In genomic region chr10:106511917-106512316, GRCh38 we compare ENCODE assay signal across 26 cellular contexts.
"Had no signal": no experiment of that assay in that cellular context is flagged by ENCODE, and none has a peak within 500 bp of the region (broad histone marks: within the 10 kb centered on the region; RNA-seq: fewer than 3 reads in every experiment).

No MANE protein-coding gene starts in this region.

- DNase-seq: colonic mucosa; cortex of kidney; dermis blood vessel endothelial cell; dorsolateral prefrontal cortex; effector CD4-positive, alpha-beta T cell; effector CD8-positive, alpha-beta T cell; effector memory CD8-positive, alpha-beta T cell; endodermal cell; erythroblast; esophagus squamous epithelium; foreskin fibroblast; foreskin keratinocyte; foreskin melanocyte; gastrocnemius medialis; glutamatergic neuron; head of caudate nucleus; heart left ventricle; heart right ventricle had no signal

- H3K4me1 ChIP-seq: colonic mucosa, esophagus muscularis mucosa, gastrocnemius medialis, gastroesophageal sphincter, heart right ventricle had no signal

- FAIRE-seq: colon, endometrium, endothelial cell of umbilical vein had no signal

- ATAC-seq: effector memory CD8-positive, alpha-beta T cell; esophagus mucosa; foreskin keratinocyte; gastrocnemius medialis; gastroesophageal sphincter; heart left ventricle; heart right ventricle had no signal

- H3K27ac ChIP-seq: colonic mucosa, coronary artery, epithelial cell of prostate, esophagus muscularis mucosa, esophagus squamous epithelium, gastrocnemius medialis, gastroesophageal sphincter, heart left ventricle, heart right ventricle had no signal

- H3K27me3 ChIP-seq: colonic mucosa, dorsolateral prefrontal cortex, esophagus muscularis mucosa, esophagus squamous epithelium, foreskin keratinocyte, gastrocnemius medialis, gastroesophageal sphincter, heart left ventricle, heart right ventricle had no signal

- H3K4me3 ChIP-seq: colonic mucosa, coronary artery, dorsolateral prefrontal cortex, esophagus muscularis mucosa, esophagus squamous epithelium, gastrocnemius medialis, gastroesophageal sphincter, heart left ventricle, heart right ventricle had no signal

- H3K9me3 ChIP-seq: colonic mucosa, esophagus muscularis mucosa, esophagus squamous epithelium, gastrocnemius medialis, gastroesophageal sphincter, heart right ventricle had no signal

- H3K36me3 ChIP-seq: colonic mucosa, esophagus muscularis mucosa, esophagus squamous epithelium, gastrocnemius medialis, gastroesophageal sphincter, heart left ventricle, heart right ventricle had no signal
